19 cellular contexts compared by ENCODE assay signal in genomic region chr15:34023932-34024331, GRCh38.
DNase-seq lines count a peak whose midpoint lies in the region; ATAC-seq and TF ChIP-seq lines count a peak whose summit lies in the region.
"Had no signal": no experiment of that assay in that cellular context is flagged by ENCODE, and none has a peak within 500 bp of the region (broad histone marks: within the 10 kb centered on the region; RNA-seq: fewer than 3 reads in every experiment).

No MANE protein-coding gene starts in this region.

- TF ChIP-seq CTCF in cardiac fibroblast (IDR thresholded peaks at IDR 0.05; ENCODE audit: low read depth, low read length) (no peak), GM20000 (IDR thresholded peaks at IDR 0.05; ENCODE audit: extremely low read depth, missing control alignments) (no peak)

- no peak for ATAC-seq in HG03571 (IDR thresholded peaks at IDR 0.05; ENCODE audit: unreplicated experiment)
- ATAC-seq in GM21786 (IDR thresholded peaks at IDR 0.05; ENCODE audit: unreplicated experiment): no peak
- ATAC-seq: A549, GM23338, K562 had no signal

- H3K4me3 ChIP-seq in cardiac fibroblast (replicated peaks in 1 of 2; ENCODE audit: low read depth in 2 of 2, low read length in 2 of 2): no peak overlapping the region
- H3K4me3 ChIP-seq: A549, GM23338, K562, SK-N-MC had no signal

- DNase-seq in GM03348 (ENCODE audit: low spot score): peak; percentile 26
- peak; percentile 36 to 58 for DNase-seq in cardiac fibroblast (ENCODE audit: low read depth in 2 of 2)
- peak; percentile 62 for DNase-seq in iris pigment epithelial cell (ENCODE audit: low read depth)
- DNase-seq in substantia nigra (lab: John Stamatoyannopoulos, UW): no peak
- no peak for DNase-seq in GM20000 (ENCODE audit: low spot score)
- DNase-seq: AML-193, DMS79 treated with DMSO at 0.1 percent for 48 hours, HCEC 1CT, NCI-H1105 treated with DMSO at 0.1 percent for 48 hours, NCI-H1694 treated with DMSO at 0.1 percent for 48 hours, NCI-H524 treated with DMSO at 0.1 percent for 48 hours, SHP77 had no signal

- H3K27ac ChIP-seq in substantia nigra (ENCODE audit: low read depth, low read length, poor library complexity, severe bottlenecking): peak overlapping the region; percentile 26
- H3K27ac ChIP-seq: A549, C4-2B, SK-N-MC had no signal

Comparison
In these comparisons a context has a peak if more than half of its experiments do, and no peak if none do; other contexts are left out.
1. DNase-seq: peak in GM03348 (single experiment), cardiac fibroblast (2 of 2) and iris pigment epithelial cell (single experiment); none in substantia nigra (0 of 49) and GM20000 (single experiment).